In genomic region chr6:156782691-156783320, GRCh38 we compare ENCODE assay signal across 8 cellular contexts. TPM values are rescaled to one million over a fixed set of nuclear protein-coding genes. Genes with fewer than 3 reads are reported as not detected.
A peak's percentile ranks its signal among the peaks of the same experiment; 100 is the strongest.
DNase-seq lines count a peak whose midpoint lies in the region; ATAC-seq, FAIRE-seq and TF ChIP-seq lines count a peak whose summit lies in the region.

No MANE protein-coding gene starts in this region.

- peaks cover 85% of the 10 kb centered on the region for H3K79me2 ChIP-seq in HepG2 (ENCODE audit: insufficient read depth, low read length)

- H2AFZ ChIP-seq in HepG2 (ENCODE audit: low read length) = no peak overlapping the region

- no peak for TF ChIP-seq EP300 in HepG2 (IDR thresholded peaks at IDR 0.05; ENCODE audit: low read depth in 2 of 2, low read length in 2 of 2)
- no peak for TF ChIP-seq EP300 in HepG2 (CRISPR knock-in tag; IDR thresholded peaks at IDR 0.05; ENCODE audit: borderline replicate concordance)
- no peak for TF ChIP-seq EP300 in upper lobe of left lung (IDR thresholded peaks at IDR 0.05)

- peaks cover 22 to 53% of the 10 kb centered on the region in 2 donors for H3K4me1 ChIP-seq in adrenal gland (replicated peaks in 1 of 2)
- H3K4me1 ChIP-seq in HepG2 (ENCODE audit: insufficient read depth, low read length) = peaks cover 46% of the 10 kb centered on the region
- H3K4me1 ChIP-seq in upper lobe of left lung = peaks cover 19 to 39% (median 30%) of the 10 kb centered on the region in 4 donors

- POLR2A ChIA-PET in HepG2 (lab: Yijun Ruan, JAX) = no interaction called here

- BruUV-seq in HepG2 (replicated peaks; lab: Mats Ljungman, UMichigan) = no TSS peak

- H3K4me1 Mint-ChIP-seq in activated naive CD4-positive, alpha-beta T cell treated with anti-CD3 and anti-CD28 coated beads, Interleukin-2, amount 10 ng/mL, durations not matched to agents 7 days and 5 days = peaks cover 54% of the 10 kb centered on the region

- TF ChIP-seq RAD21 in HepG2 (CRISPR knock-in tag; IDR thresholded peaks at IDR 0.05) = no peak

- CTCF ChIA-PET in activated naive CD4-positive, alpha-beta T cell treated with anti-CD3 and anti-CD28 coated beads, Interleukin-2, amount 10 ng/mL, durations not matched to agents 7 days and 5 days (lab: Charles Lee) = interaction anchor here (0.9 kb wide), 1 partner anchor 97 kb away, joined by 3 read pairs; no protein-coding TSS in a partner anchor
- CTCF ChIA-PET in HepG2 (lab: Yijun Ruan, JAX; ENCODE audit: low intra/inter-chr PET ratio, low total read pairs) = no interaction called here

- H3K27ac ChIP-seq in adrenal gland (peak overlapping the region; percentile 27 to 98 (median 67)), HepG2 (ENCODE audit: extremely low read length, insufficient read depth, low read length) (no peak overlapping the region), upper lobe of left lung (peak overlapping the region; percentile 50 to 100 (median 84))

- peak overlapping the region; percentile 83 for H3K4me3 Mint-ChIP-seq in activated naive CD4-positive, alpha-beta T cell treated with anti-CD3 and anti-CD28 coated beads, Interleukin-2, amount 10 ng/mL, durations not matched to agents 7 days and 5 days

- TF ChIP-seq POLR2A in adrenal gland (IDR thresholded peaks at IDR 0.05) (no peak), HepG2 (IDR thresholded peaks at IDR 0.05; ENCODE audit: insufficient read depth in 1 of 2, low read depth in 2 of 2, low read length in 2 of 2) (no peak), upper lobe of left lung (IDR thresholded peaks at IDR 0.05) (no peak)

- H3K9ac ChIP-seq in HepG2 (ENCODE audit: insufficient read depth, low read depth, low read length) = peak overlapping the region; percentile 37; the same call in 1 of the 2 replicates

- peaks cover 28% of the 10 kb centered on the region for H3K36me3 Mint-ChIP-seq in activated naive CD4-positive, alpha-beta T cell treated with anti-CD3 and anti-CD28 coated beads, Interleukin-2, amount 10 ng/mL, durations not matched to agents 7 days and 5 days

- no peaks in the 10 kb centered on the region for H3K9me3 ChIP-seq in adrenal gland (replicated peaks in 1 of 3)
- no peaks in the 10 kb centered on the region for H3K9me3 ChIP-seq in HepG2 (ENCODE audit: low read length)
- no peaks in the 10 kb centered on the region for H3K9me3 ChIP-seq in upper lobe of left lung

- peak overlapping the region; percentile 80 for H3K4me2 ChIP-seq in HepG2 (ENCODE audit: low read depth, low read length)

- H3K4me3 ChIP-seq in adrenal gland (peak overlapping the region in 1 of 4 donors; percentile 53), HepG2 (replicated peaks in 1 of 3; ENCODE audit: insufficient read depth in 1 of 3, low read depth in 2 of 3, low read length in 3 of 3) (peak overlapping the region; percentile 13 to 93 (median 68); a peak in 4 of 6 replicates), upper lobe of left lung (peak overlapping the region in 2 of 4 donors; percentile 88 to 90)

- peak overlapping the region; percentile 94 for H3K27ac Mint-ChIP-seq in activated naive CD4-positive, alpha-beta T cell treated with anti-CD3 and anti-CD28 coated beads, Interleukin-2, amount 10 ng/mL, durations not matched to agents 7 days and 5 days

- H3K9me3 Mint-ChIP-seq in activated naive CD4-positive, alpha-beta T cell treated with anti-CD3 and anti-CD28 coated beads, Interleukin-2, amount 10 ng/mL, durations not matched to agents 7 days and 5 days = no peaks in the 10 kb centered on the region

- H3K36me3 ChIP-seq in adrenal gland (replicated peaks in 1 of 2) (no peaks in the 10 kb centered on the region), HepG2 (replicated peaks in 1 of 2; ENCODE audit: control insufficient read depth in 1 of 2, insufficient read depth in 2 of 2, low read length in 2 of 2) (peaks cover 2 to 13% of the 10 kb centered on the region in 2 experiments), upper lobe of left lung (peaks cover 0 to 4% (median 0%) of the 10 kb centered on the region in 4 donors)

- no peak for FAIRE-seq in HepG2 (lab: Jason Lieb, UNC)

- H3K27me3 Mint-ChIP-seq in activated naive CD4-positive, alpha-beta T cell treated with anti-CD3 and anti-CD28 coated beads, Interleukin-2, amount 10 ng/mL, durations not matched to agents 7 days and 5 days = no peaks in the 10 kb centered on the region

- intact Hi-C loops in adrenal gland (cut with DNase I) = no loop called here
- intact Hi-C loops in HepG2 (cut with micrococcal nuclease; ENCODE audit: unreplicated experiment) = loop anchor here (5.0 kb wide), 1 partner anchor 209 kb away; no protein-coding TSS in a partner anchor

- no peak for TF ChIP-seq CTCF in adrenal gland (IDR thresholded peaks at IDR 0.05)
- TF ChIP-seq CTCF in HepG2 (CRISPR knock-in tag; IDR thresholded peaks at IDR 0.05) = no peak
- TF ChIP-seq CTCF in upper lobe of left lung (IDR thresholded peaks at IDR 0.05) = no peak

- peaks cover 49% of the 10 kb centered on the region for H4K20me1 ChIP-seq in HepG2 (ENCODE audit: insufficient read depth, low read length)

- ATAC-seq in HepG2 (no peak), upper lobe of left lung (ENCODE audit: low FRiP score in 2 of 2) (no peak), GM21526 (IDR thresholded peaks at IDR 0.05; ENCODE audit: low FRiP score, unreplicated experiment) (no peak)

- no peak for DNase-seq in activated naive CD4-positive, alpha-beta T cell treated with anti-CD3 and anti-CD28 coated beads, Interleukin-2, amount 10 ng/mL, durations not matched to agents 7 days and 5 days
- no peak for DNase-seq in activated naive CD4-positive, alpha-beta T cell (lab: John Stamatoyannopoulos, UW)
- no peak for DNase-seq in adrenal gland
- DNase-seq in HepG2 (ENCODE audit: low spot score) = no peak
- DNase-seq in upper lobe of left lung = no peak
- DNase-seq in KG1 (lab: John Stamatoyannopoulos, UW) = no peak
- DNase-seq in HuH-7.5 (ENCODE audit: low spot score) = no peak

- 1 to 5% (median 2%) methylated on average over 2 of the region's 2 CpGs for WGBS in adrenal gland, 4 donors
- WGBS in HepG2 (ENCODE audit: low lambda C conversion rate) = 29% methylated on average over 2 of the region's 2 CpGs
- WGBS in upper lobe of left lung, 2 donors = 7 to 9% methylated on average over 2 of the region's 2 CpGs

- H3K27me3 ChIP-seq in adrenal gland = no peaks in the 10 kb centered on the region
- no peaks in the 10 kb centered on the region for H3K27me3 ChIP-seq in HepG2 (ENCODE audit: control insufficient read depth in 1 of 2, insufficient read depth in 2 of 2, low read length in 2 of 2)
- H3K27me3 ChIP-seq in upper lobe of left lung = no peaks in the 10 kb centered on the region

- in situ Hi-C loops in HepG2 (cut with HindIII; ENCODE audit: extremely low pct_ligation_motif_present, low pct_unique_long_range_greater_than_20kb) = no loop called here

TF ChIP-seq in HepG2, 621 proteins besides CTCF, POLR2A, EP300 and RAD21 (continues in another document):
- TF ChIP-seq MED13 (CRISPR knock-in tag; IDR thresholded peaks at IDR 0.05) = no peak
- TF ChIP-seq, protein P1, sequence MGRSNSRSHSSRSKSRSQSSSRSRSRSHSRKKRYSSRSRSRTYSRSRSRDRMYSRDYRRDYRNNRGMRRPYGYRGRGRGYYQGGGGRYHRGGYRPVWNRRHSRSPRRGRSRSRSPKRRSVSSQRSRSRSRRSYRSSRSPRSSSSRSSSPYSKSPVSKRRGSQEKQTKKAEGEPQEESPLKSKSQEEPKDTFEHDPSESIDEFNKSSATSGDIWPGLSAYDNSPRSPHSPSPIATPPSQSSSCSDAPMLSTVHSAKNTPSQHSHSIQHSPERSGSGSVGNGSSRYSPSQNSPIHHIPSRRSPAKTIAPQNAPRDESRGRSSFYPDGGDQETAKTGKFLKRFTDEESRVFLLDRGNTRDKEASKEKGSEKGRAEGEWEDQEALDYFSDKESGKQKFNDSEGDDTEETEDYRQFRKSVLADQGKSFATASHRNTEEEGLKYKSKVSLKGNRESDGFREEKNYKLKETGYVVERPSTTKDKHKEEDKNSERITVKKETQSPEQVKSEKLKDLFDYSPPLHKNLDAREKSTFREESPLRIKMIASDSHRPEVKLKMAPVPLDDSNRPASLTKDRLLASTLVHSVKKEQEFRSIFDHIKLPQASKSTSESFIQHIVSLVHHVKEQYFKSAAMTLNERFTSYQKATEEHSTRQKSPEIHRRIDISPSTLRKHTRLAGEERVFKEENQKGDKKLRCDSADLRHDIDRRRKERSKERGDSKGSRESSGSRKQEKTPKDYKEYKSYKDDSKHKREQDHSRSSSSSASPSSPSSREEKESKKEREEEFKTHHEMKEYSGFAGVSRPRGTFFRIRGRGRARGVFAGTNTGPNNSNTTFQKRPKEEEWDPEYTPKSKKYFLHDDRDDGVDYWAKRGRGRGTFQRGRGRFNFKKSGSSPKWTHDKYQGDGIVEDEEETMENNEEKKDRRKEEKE (IDR thresholded peaks at IDR 0.05) = no peak
- no peak for TF ChIP-seq ZNF264 (CRISPR knock-in tag; IDR thresholded peaks at IDR 0.05)
- no peak for TF ChIP-seq KLF6 (CRISPR knock-in tag; IDR thresholded peaks at IDR 0.05)
- TF ChIP-seq KLF12 (CRISPR knock-in tag; IDR thresholded peaks at IDR 0.05; ENCODE audit: borderline replicate concordance) = 0 out of 2 replicates have a peak, but pooled peaks have one; percentile 7

RNA-seq across cellular contexts. Expression of gene ARID1B, which starts 5.6 kb away (rescaled TPM):
- 10 to 100 TPM; 36.8 to 85.6 (median 64.5) TPM for total RNA-seq in adrenal gland
- 10 to 100 TPM; 13.3 to 20.9 (median 20.7) TPM for polyA plus RNA-seq in adrenal gland
- 32.6 and 38.0 TPM in 2 replicates for total RNA-seq in HepG2 (2016; rRNA removed; fragmentation: Illumina TruSeq; extraction: Trizol)
- total RNA-seq in HepG2 (2016; cell fraction: cytosol; rRNA removed; fragmentation: Illumina TruSeq; extraction: Trizol; ENCODE audit: low read depth) = 41.7 TPM in 2 replicates
- 30.2 and 35.7 TPM in 2 replicates for total RNA-seq in HepG2 (2016; cell fraction: insoluble cytoplasmic fraction; rRNA removed; fragmentation: Illumina TruSeq; extraction: Trizol)
- total RNA-seq in HepG2 (2016; cell fraction: membrane; rRNA removed; fragmentation: Illumina TruSeq; extraction: Trizol) = 16.5 and 21.3 TPM in 2 replicates
- total RNA-seq in HepG2 (2016; cell fraction: nucleus; rRNA removed; fragmentation: Illumina TruSeq; extraction: Trizol) = 130 and 139 TPM in 2 replicates
- polyA plus RNA-seq in HepG2 (2011; rRNA removed) = 20.1 and 22.5 TPM in 2 replicates
- polyA plus RNA-seq in HepG2 (2011; cell fraction: cytosol; rRNA removed) = 13.6 and 13.8 TPM in 2 replicates
- 47.4 and 49.3 TPM in 2 replicates for polyA plus RNA-seq in HepG2 (2011; cell fraction: nucleus; rRNA removed)
- polyA plus RNA-seq in HepG2 (2012) = 25.2 and 26.7 TPM in 2 replicates
- 1.8 and 2.0 TPM in 2 replicates for polyA plus RNA-seq in HepG2 (2016; cell fraction: cytosol; fragmentation: Illumina TruSeq; extraction: Trizol; ENCODE audit: low read depth)
- polyA plus RNA-seq in HepG2 (2016; cell fraction: insoluble cytoplasmic fraction; fragmentation: Illumina TruSeq; extraction: Trizol; ENCODE audit: low read depth) = 27.9 and 32.0 TPM in 2 replicates
- polyA plus RNA-seq in HepG2 (2016; cell fraction: membrane; fragmentation: Illumina TruSeq; extraction: Trizol; ENCODE audit: low read depth) = 5.4 and 5.7 TPM in 2 replicates
- polyA plus RNA-seq in HepG2 (2016; cell fraction: nucleus; fragmentation: Illumina TruSeq; extraction: Trizol; ENCODE audit: insufficient read depth, low read depth) = 44.9 and 47.2 TPM in 2 replicates
- 77.4 and 128 TPM in 2 replicates for polyA minus RNA-seq in HepG2 (2011; rRNA and poly(A)+ RNA removed; ENCODE audit: low replicate concordance)
- 40.2 and 55.4 TPM in 2 replicates for polyA minus RNA-seq in HepG2 (2011; cell fraction: cytosol; rRNA and poly(A)+ RNA removed)
- polyA minus RNA-seq in HepG2 (2011; cell fraction: nucleus; rRNA and poly(A)+ RNA removed) = 329 and 355 TPM in 2 replicates
- total RNA-seq in upper lobe of left lung = 100 to 1,000 TPM in 3 of 6 donors, 10 to 100 TPM in 3; 66.4 to 168 (median 109) TPM
